In genomic region chr1:34778381-34778780, GRCh38 we compare ENCODE assay signal across 2 cellular contexts.
TF ChIP-seq lines count a peak whose summit lies in the region.

No MANE protein-coding gene starts in this region.

TF ChIP-seq in HEK293T, 16 proteins besides CTCF, POLR2A, EP300 and RAD21:
- TF ChIP-seq ELF4 (IDR thresholded peaks at IDR 0.05) (peak; percentile 36; the same call in 1 of the 2 replicates), LEF1 (IDR thresholded peaks at IDR 0.05; ENCODE audit: borderline replicate concordance) (no peak), TARDBP (IDR thresholded peaks at IDR 0.05) (no peak), FOXM1 (IDR thresholded peaks at IDR 0.05; ENCODE audit: borderline replicate concordance) (no peak)

TF ChIP-seq in K562, 482 proteins besides CTCF, POLR2A, EP300 and RAD21:
- TF ChIP-seq ZBTB40 (IDR thresholded peaks at IDR 0.05) (peak; percentile 58), ZBTB40 (CRISPR knock-in tag; IDR thresholded peaks at IDR 0.05) (no peak), FOXM1 (IDR thresholded peaks at IDR 0.05; ENCODE audit: low read depth) (no peak), FOXM1 (CRISPR knock-in tag; IDR thresholded peaks at IDR 0.05; ENCODE audit: low read depth) (no peak)
